ENCODE assay signal across 8 cellular contexts in genomic region chr3:158845748-158846350, GRCh38. TPM values are rescaled to one million over a fixed set of nuclear protein-coding genes. Genes with fewer than 3 reads are reported as not detected.
DNase-seq lines count a peak whose midpoint lies in the region; TF ChIP-seq lines count a peak whose summit lies in the region.

No MANE protein-coding gene starts in this region.

- no peak overlapping the region for H3K27ac ChIP-seq in transverse colon

- intact Hi-C loops in transverse colon (cut with DNase I; ENCODE audit: low total_unique reads), result no loop called here

- H3K4me1 ChIP-seq in NT2/D1 (ENCODE audit: insufficient read depth, insufficient read length), result no peaks in the 10 kb centered on the region
- H3K4me1 ChIP-seq in transverse colon, result no peaks in the 10 kb centered on the region

- H3K9me3 ChIP-seq in NT2/D1 (ENCODE audit: insufficient read depth, low read length) (no peaks in the 10 kb centered on the region), transverse colon (no peaks in the 10 kb centered on the region)

- H3K27me3 ChIP-seq in NT2/D1 (ENCODE audit: insufficient read depth, insufficient read length), result no peaks in the 10 kb centered on the region
- no peaks in the 10 kb centered on the region for H3K27me3 ChIP-seq in kidney epithelial cell (ENCODE audit: control insufficient read depth, insufficient read depth, low read length)
- H3K27me3 ChIP-seq in transverse colon, result no peaks in the 10 kb centered on the region

- 8 to 15% methylated on average over 5 of the region's 5 CpGs for WGBS in transverse colon (ENCODE audit: low coverage in 1 of 2), 2 donors

- peak; percentile 76 for DNase-seq in DMS 273 (lab: John Stamatoyannopoulos, UW; ENCODE audit: unreplicated experiment)
- peak; percentile 27 for DNase-seq in GM19238 (ENCODE audit: insufficient read length, low spot score)
- peak; percentile 7 for DNase-seq in HS-27A (ENCODE audit: low read depth)
- DNase-seq in NT2/D1 (ENCODE audit: low read depth, low spot score), result peak; percentile 18
- peak; percentile 42 for DNase-seq in astrocyte of the spinal cord (ENCODE audit: low read depth, low spot score)
- DNase-seq in kidney epithelial cell (ENCODE audit: low read depth), result no peak
- DNase-seq in transverse colon, result no peak
- DNase-seq in C1 segment of cervical spinal cord (lab: John Stamatoyannopoulos, UW), result no peak

- TF ChIP-seq POLR2A in transverse colon (IDR thresholded peaks at IDR 0.05), result no peak

- no peak overlapping the region for H3K4me3 ChIP-seq in NT2/D1 (ENCODE audit: insufficient read length, low read depth)
- H3K4me3 ChIP-seq in astrocyte of the spinal cord (ENCODE audit: low read depth, low read length), result no peak overlapping the region
- H3K4me3 ChIP-seq in kidney epithelial cell (ENCODE audit: low read depth, low read length), result no peak overlapping the region
- no peak overlapping the region for H3K4me3 ChIP-seq in transverse colon

- H3K36me3 ChIP-seq in NT2/D1 (ENCODE audit: insufficient read depth, insufficient read length, low read length), result no peaks in the 10 kb centered on the region
- H3K36me3 ChIP-seq in kidney epithelial cell (ENCODE audit: control insufficient read depth, insufficient read depth, low read length), result no peaks in the 10 kb centered on the region
- H3K36me3 ChIP-seq in transverse colon, result no peaks in the 10 kb centered on the region

- in situ Hi-C loops in astrocyte of the spinal cord (cut with HindIII; ENCODE audit: low sequenced_read_pairs) (no loop called here), transverse colon (cut with MboI; ENCODE audit: low pct_ligation_motif_present in 1 of 4, low pct_unique_long_range_greater_than_20kb in 1 of 4, low sequenced_read_pairs in 3 of 4) (loop anchor here (5.0 to 25.0 kb wide), 5 partner anchors 409 to 966 kb away; no protein-coding TSS in a partner anchor)

- no peak for TF ChIP-seq EP300 in transverse colon (IDR thresholded peaks at IDR 0.05; ENCODE audit: low read depth)

- H3K9ac ChIP-seq in NT2/D1 (ENCODE audit: insufficient read length, low read depth), result no peak overlapping the region

- peak; percentile 56 for TF ChIP-seq CTCF in astrocyte of the spinal cord (IDR thresholded peaks at IDR 0.05; ENCODE audit: low read depth, low read length)
- peak; percentile 67 for TF ChIP-seq CTCF in kidney epithelial cell (IDR thresholded peaks at IDR 0.05; ENCODE audit: insufficient read depth, low read length, poor library complexity, severe bottlenecking)
- peak; percentile 65 to 74 (median 68) for TF ChIP-seq CTCF in transverse colon (IDR thresholded peaks at IDR 0.05)

RNA-seq across cellular contexts. Expression of gene MFSD1, which starts 44.0 kb away (rescaled TPM):
- total RNA-seq in kidney epithelial cell (55.8 and 61.0 TPM in 2 replicates), transverse colon (10 to 100 TPM in 3 of 4 donors, 1 to 10 TPM in 1; 9.2 to 86.6 (median 64.0) TPM)

Comparison
In these comparisons a context has a peak if more than half of its experiments do, and no peak if none do; other contexts are left out.
1. DNase-seq: peak in DMS 273 (single experiment), GM19238 (single experiment), HS-27A (single experiment), NT2/D1 (single experiment) and astrocyte of the spinal cord (single experiment); none in kidney epithelial cell (single experiment), transverse colon (single experiment) and C1 segment of cervical spinal cord (0 of 14).
2. Peak in every context shown above with its lines, with median percentiles within 50 percentile points of each other: CTCF ChIP-seq.